In genomic region chr6:27547157-27548075, GRCh38 we compare ENCODE assay signal across 8 cellular contexts.
DNase-seq lines count a peak whose midpoint lies in the region; ATAC-seq and TF ChIP-seq lines count a peak whose summit lies in the region.

No MANE protein-coding gene starts in this region.

- TF ChIP-seq CTCF in cardiac muscle cell (IDR thresholded peaks at IDR 0.05; ENCODE audit: low read depth, low read length) (no peak), cardiac fibroblast (IDR thresholded peaks at IDR 0.05; ENCODE audit: low read depth, low read length) (no peak)

- no peaks in the 10 kb centered on the region for H3K36me3 ChIP-seq in cardiac muscle cell

- H3K4me1 ChIP-seq in cardiac muscle cell (ENCODE audit: low read depth): peaks cover 5% of the 10 kb centered on the region

- H3K4me3 ChIP-seq in cardiac muscle cell: peak overlapping the region; percentile 45
- H3K4me3 ChIP-seq in cardiac fibroblast (replicated peaks in 1 of 2; ENCODE audit: low read depth in 2 of 2, low read length in 2 of 2): peak overlapping the region in 1 of 2 donors; percentile 54
- peak overlapping the region; percentile 47 for H3K4me3 ChIP-seq in skeletal muscle cell (ENCODE audit: low read depth, low read length)

- peak; percentile 58 to 67 for DNase-seq in cardiac muscle cell (ENCODE audit: low read depth in 1 of 2, low spot score in 1 of 2)
- no peak for DNase-seq in left cardiac atrium
- peak; percentile 92 for DNase-seq in NCI-H748 treated with DMSO at 0.1 percent for 48 hours (lab: John Stamatoyannopoulos, UW)
- DNase-seq in cardiac fibroblast (ENCODE audit: low read depth in 2 of 2): peak; percentile 59 to 87
- DNase-seq in skeletal muscle cell (ENCODE audit: low read depth): no peak
- no peak for DNase-seq in HPDE6-E6E7 (ENCODE audit: extremely low spot score)
- DNase-seq in posterior cingulate gyrus: no peak

- no peaks in the 10 kb centered on the region for H3K9me3 ChIP-seq in cardiac muscle cell (ENCODE audit: low read depth)

- intact Hi-C loops in left cardiac atrium (cut with DNase I): no loop called here
- intact Hi-C loops in posterior cingulate gyrus (cut with DNase I): no loop called here

- H3K27me3 ChIP-seq in cardiac muscle cell: peaks cover 53% of the 10 kb centered on the region

- H3K27ac ChIP-seq in cardiac muscle cell: no peak overlapping the region

- ATAC-seq in left cardiac atrium (no peak), HG02798 (IDR thresholded peaks at IDR 0.05; ENCODE audit: poor library complexity, unreplicated experiment) (no peak)

Comparison
In these comparisons a context has a peak if more than half of its experiments do, and no peak if none do; other contexts are left out.
1. DNase-seq: peak in cardiac muscle cell (2 of 2), NCI-H748 treated with DMSO at 0.1 percent for 48 hours (single experiment) and cardiac fibroblast (2 of 2); none in left cardiac atrium (single experiment), skeletal muscle cell (single experiment), HPDE6-E6E7 (single experiment) and posterior cingulate gyrus (0 of 10).